In genomic region chr5:72957337-72957736, GRCh38 we compare ENCODE assay signal across 10 cellular contexts. TPM values are rescaled to one million over a fixed set of nuclear protein-coding genes. Genes with fewer than 3 reads are reported as not detected.
DNase-seq lines count a peak whose midpoint lies in the region; ATAC-seq and TF ChIP-seq lines count a peak whose summit lies in the region.
"Had no signal": no experiment of that assay in that cellular context is flagged by ENCODE, and none has a peak within 500 bp of the region (broad histone marks: within the 10 kb centered on the region; RNA-seq: fewer than 3 reads in every experiment).

No MANE protein-coding gene starts in this region.

- TF ChIP-seq RAD21 in SK-N-SH (IDR thresholded peaks at IDR 0.05; ENCODE audit: low read length) = no peak

- TF ChIP-seq CTCF in SK-N-SH (IDR thresholded peaks at IDR 0.05) = no peak
- TF ChIP-seq CTCF in astrocyte of the cerebellum (IDR thresholded peaks at IDR 0.05; ENCODE audit: low read depth, low read length, missing control alignments) = no peak
- no peak for TF ChIP-seq CTCF in kidney epithelial cell (IDR thresholded peaks at IDR 0.05; ENCODE audit: insufficient read depth, low read length, poor library complexity, severe bottlenecking)

- H3K9me2 ChIP-seq in SK-N-SH = no peaks in the 10 kb centered on the region

- no peaks in the 10 kb centered on the region for H3K9me3 ChIP-seq in SK-N-SH

- no peak for ATAC-seq in SK-N-SH treated with all-trans-retinoic acid at 6 μM for 48 hours
- no peak for ATAC-seq in stimulated activated memory B cell treated with anti-CD40 and anti-IgM and Interleukin-4, amounts not matched to agents 10 μg/mL and 1 μg/mL and 100 μg/mL, for 72 hours
- ATAC-seq in GM18867 (IDR thresholded peaks at IDR 0.05; ENCODE audit: unreplicated experiment) = no peak

- H3F3A ChIP-seq in SK-N-SH (replicated peaks; ENCODE audit: insufficient read depth) = peaks cover 11% of the 10 kb centered on the region

- CTCF ChIA-PET in SK-N-SH (lab: Yijun Ruan, JAX) = interaction anchor here (1.1 kb wide), 1 partner anchor 494 kb away, joined by 5 read pairs; no protein-coding TSS in a partner anchor

- in situ Hi-C loops in astrocyte of the cerebellum (cut with HindIII; ENCODE audit: low sequenced_read_pairs) = no loop called here

- DNase-seq in SK-N-SH = no peak
- no peak for DNase-seq in astrocyte of the cerebellum (ENCODE audit: low read depth)
- DNase-seq in kidney epithelial cell (ENCODE audit: low read depth) = no peak
- DNase-seq in RPMI8226 = no peak
- no peak for DNase-seq in NCI-H1048 (lab: John Stamatoyannopoulos, UW)
- DNase-seq: anterior cingulate cortex, small intestine had no signal

- H3K4me3 ChIP-seq in SK-N-SH (ENCODE audit: low read depth in 2 of 2, low read length in 1 of 2) (peak overlapping the region; percentile 69 to 78), astrocyte of the cerebellum (ENCODE audit: low read depth, low read length) (peak overlapping the region; percentile 63), kidney epithelial cell (ENCODE audit: low read depth, low read length) (peak overlapping the region; percentile 68)

- peaks cover 0 to 3% of the 10 kb centered on the region in 2 experiments for H3K36me3 ChIP-seq in SK-N-SH (replicated peaks in 1 of 2; ENCODE audit: control insufficient read depth in 1 of 2, insufficient read depth in 2 of 2, low read length in 1 of 2)
- H3K36me3 ChIP-seq in kidney epithelial cell (ENCODE audit: control insufficient read depth, insufficient read depth, low read length) = no peaks in the 10 kb centered on the region

- peak overlapping the region; percentile 79 for H3K4me3 Mint-ChIP-seq in stimulated activated memory B cell treated with anti-CD40 and anti-IgM and Interleukin-4, amounts not matched to agents 10 μg/mL and 1 μg/mL and 100 μg/mL, for 72 hours

- no peaks in the 10 kb centered on the region for H3K27me3 ChIP-seq in SK-N-SH (ENCODE audit: insufficient read depth)
- H3K27me3 ChIP-seq in kidney epithelial cell (ENCODE audit: control insufficient read depth, insufficient read depth, low read length) = no peaks in the 10 kb centered on the region

- H3K27ac ChIP-seq in SK-N-SH (ENCODE audit: low read depth in 2 of 2, low read length in 1 of 2) = peak overlapping the region in 1 of 2 experiments; percentile 80; a peak in 2 of 4 replicates

- H3K9me3 Mint-ChIP-seq in stimulated activated memory B cell treated with anti-CD40 and anti-IgM and Interleukin-4, amounts not matched to agents 10 μg/mL and 1 μg/mL and 100 μg/mL, for 72 hours = no peaks in the 10 kb centered on the region

- H3K79me2 ChIP-seq in SK-N-SH (ENCODE audit: insufficient read depth) = peaks cover 58% of the 10 kb centered on the region

- H3K9ac ChIP-seq in SK-N-SH = peak overlapping the region; percentile 83; the same call in 1 of the 2 replicates

- peak overlapping the region; percentile 74 for H3K27ac Mint-ChIP-seq in stimulated activated memory B cell treated with anti-CD40 and anti-IgM and Interleukin-4, amounts not matched to agents 10 μg/mL and 1 μg/mL and 100 μg/mL, for 72 hours

- H3K4me2 ChIP-seq in SK-N-SH = peak overlapping the region; percentile 74

- H3K4me1 ChIP-seq in SK-N-SH (ENCODE audit: control insufficient read depth in 1 of 2, insufficient read depth in 2 of 2, low read depth in 1 of 2, low read length in 1 of 2) = peaks cover 0 to 5% of the 10 kb centered on the region in 2 experiments; a peak in 2 of 4 replicates

- H3K27me3 Mint-ChIP-seq in stimulated activated memory B cell treated with anti-CD40 and anti-IgM and Interleukin-4, amounts not matched to agents 10 μg/mL and 1 μg/mL and 100 μg/mL, for 72 hours = peaks cover 19% of the 10 kb centered on the region

- POLR2A ChIA-PET in SK-N-SH (lab: Yijun Ruan, JAX) = no interaction called here

- H3K36me3 Mint-ChIP-seq in stimulated activated memory B cell treated with anti-CD40 and anti-IgM and Interleukin-4, amounts not matched to agents 10 μg/mL and 1 μg/mL and 100 μg/mL, for 72 hours = no peaks in the 10 kb centered on the region

- no peak for TF ChIP-seq EP300 in SK-N-SH (IDR thresholded peaks at IDR 0.05; ENCODE audit: borderline replicate concordance in 1 of 2, low read depth in 1 of 2, low read length in 1 of 2)

- H4K20me1 ChIP-seq in SK-N-SH (ENCODE audit: insufficient read depth) = no peaks in the 10 kb centered on the region; the same call in 1 of the 2 replicates

- H3K4me1 Mint-ChIP-seq in stimulated activated memory B cell treated with anti-CD40 and anti-IgM and Interleukin-4, amounts not matched to agents 10 μg/mL and 1 μg/mL and 100 μg/mL, for 72 hours = peaks cover 26% of the 10 kb centered on the region

- H2AFZ ChIP-seq in SK-N-SH (ENCODE audit: low read depth) = no peak overlapping the region

- WGBS in SK-N-SH (ENCODE audit: low lambda C conversion rate) = 82% methylated on average over 1 of the region's 1 CpG

TF ChIP-seq in SK-N-SH, 30 proteins besides CTCF, POLR2A, EP300 and RAD21 (continues in another document):
- TF ChIP-seq GABPA (IDR thresholded peaks at IDR 0.05; ENCODE audit: low read depth) (no peak), ELF1 (IDR thresholded peaks at IDR 0.05) (no peak), TEAD4 (IDR thresholded peaks at IDR 0.05; ENCODE audit: borderline replicate concordance, insufficient read depth) (no peak), IRF3 (IDR thresholded peaks at IDR 0.05; ENCODE audit: low read depth, low read length) (no peak), SMC3 (IDR thresholded peaks at IDR 0.05; ENCODE audit: low read depth, low read length) (no peak), NFIC (IDR thresholded peaks at IDR 0.05; ENCODE audit: borderline replicate concordance) (no peak), FOSL2 (IDR thresholded peaks at IDR 0.05; ENCODE audit: borderline replicate concordance, low read depth) (no peak), NRF1 (IDR thresholded peaks at IDR 0.05; ENCODE audit: low read depth, low read length) (no peak), POLR2AphosphoS5 (IDR thresholded peaks at IDR 0.05; ENCODE audit: low read depth, low read length) (no peak)

TF ChIP-seq in SK-N-SH treated with all-trans-retinoic acid at 6 μM for 48 hours, 23 proteins besides CTCF, POLR2A, EP300 and RAD21:
- no peak for TF ChIP-seq TSHZ2 (CRISPR knock-in tag; IDR thresholded peaks at IDR 0.05)
- TF ChIP-seq CREB5 (CRISPR knock-in tag; IDR thresholded peaks at IDR 0.05; ENCODE audit: low read depth) = no peak
- TF ChIP-seq ZNF565 (CRISPR knock-in tag; conservative IDR thresholded peaks at IDR 0.05; ENCODE audit: low read depth) = no peak
- TF ChIP-seq BACH2 (CRISPR knock-in tag; IDR thresholded peaks at IDR 0.05; ENCODE audit: borderline replicate concordance) = no peak
- TF ChIP-seq ZNF8 (CRISPR knock-in tag; IDR thresholded peaks at IDR 0.05) = no peak
- TF ChIP-seq OSR1 (CRISPR knock-in tag; IDR thresholded peaks at IDR 0.05) = no peak
- no peak for TF ChIP-seq ZNF70 (CRISPR knock-in tag; IDR thresholded peaks at IDR 0.05)
- TF ChIP-seq ZFP3 (CRISPR knock-in tag; IDR thresholded peaks at IDR 0.05) = no peak
- no peak for TF ChIP-seq PPARA (CRISPR knock-in tag; IDR thresholded peaks at IDR 0.05; ENCODE audit: borderline replicate concordance)

RNA-seq across cellular contexts. Expression of gene FCHO2, which starts 1.5 kb away (rescaled TPM):
- polyA plus RNA-seq in SK-N-SH (2012; rRNA removed) = 5.0 and 5.2 TPM in 2 replicates
- polyA plus RNA-seq in SK-N-SH (2012; cell fraction: cytosol; rRNA removed) = 4.7 and 5.7 TPM in 2 replicates
- polyA plus RNA-seq in SK-N-SH (2012; cell fraction: nucleus; rRNA removed) = 3.4 and 13.3 TPM in 2 replicates
- total RNA-seq in kidney epithelial cell = 11.1 and 11.2 TPM in 2 replicates
